In the genomic region with DNA sequence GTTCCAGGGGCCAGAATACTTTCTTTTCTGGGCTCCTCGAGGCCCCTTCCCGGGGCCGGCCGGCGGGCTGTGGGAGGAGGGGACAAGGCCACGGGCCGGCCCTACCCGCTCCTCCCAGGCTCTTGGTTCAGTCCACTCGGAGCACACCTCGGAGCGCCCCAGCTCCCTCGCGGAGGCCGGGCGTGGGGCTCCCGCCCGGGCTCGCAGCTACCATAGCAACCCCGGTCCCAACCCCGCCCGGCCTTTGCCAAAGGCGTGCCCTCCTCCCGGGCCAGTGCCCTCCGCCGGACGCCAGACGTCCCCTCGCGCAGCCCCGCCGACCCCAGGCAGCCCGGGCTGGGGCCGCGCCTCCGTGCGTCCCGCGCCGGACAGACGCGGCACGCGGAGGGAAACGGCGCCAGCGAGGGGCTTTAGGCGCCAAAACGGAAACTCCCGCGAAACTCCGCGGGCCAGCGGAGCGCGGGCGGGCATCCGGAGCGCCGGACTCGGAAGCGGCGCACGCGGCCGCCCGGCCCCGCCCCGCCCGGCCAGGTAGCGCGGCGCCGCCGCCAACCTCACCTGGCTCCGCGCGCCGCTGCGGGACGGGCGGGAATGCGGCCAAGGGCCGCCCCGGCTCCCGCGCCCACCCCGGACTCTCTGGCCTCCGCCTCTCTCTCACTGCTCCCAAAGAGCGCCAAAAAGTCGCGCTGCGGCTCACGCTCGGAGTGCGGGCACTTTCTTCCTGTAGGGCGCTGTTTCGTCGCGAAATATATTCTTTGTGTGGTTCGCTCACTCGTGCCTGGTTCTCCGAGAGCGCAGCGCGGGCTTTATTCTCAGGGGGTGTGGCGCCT, we compare ENCODE assay signal across 8 cellular contexts. TPM values are rescaled to one million over a fixed set of nuclear protein-coding genes. Genes with fewer than 3 reads are reported as not detected.
DNase-seq lines count a peak whose midpoint lies in the region; ATAC-seq and TF ChIP-seq lines count a peak whose summit lies in the region.

No MANE protein-coding gene starts in this region.

- TF ChIP-seq CTCF in CD14-positive monocyte (IDR thresholded peaks at IDR 0.05) (no peak), fibroblast of pulmonary artery (IDR thresholded peaks at IDR 0.05; ENCODE audit: low read length, missing control alignments) (no peak), thyroid gland (IDR thresholded peaks at IDR 0.05) (no peak)

- peaks cover 0 to 13% (median 7%) of the 10 kb centered on the region in 7 donors for H3K9me3 Mint-ChIP-seq in CD14-positive monocyte
- H3K9me3 Mint-ChIP-seq in activated T-cell treated with anti-CD3 and anti-CD28 coated beads, Interleukin-2, amount 50 U/mL, for 72 hours = no peaks in the 10 kb centered on the region
- H3K9me3 Mint-ChIP-seq in naive thymus-derived CD8-positive, alpha-beta T cell = no peaks in the 10 kb centered on the region

- peak overlapping the region; percentile 89 to 90 for H3K4me3 Mint-ChIP-seq in CD14-positive monocyte
- H3K4me3 Mint-ChIP-seq in activated T-cell treated with anti-CD3 and anti-CD28 coated beads, Interleukin-2, amount 50 U/mL, for 72 hours = peak overlapping the region; percentile 93 to 100
- peak overlapping the region; percentile 94 to 98 (median 95) for H3K4me3 Mint-ChIP-seq in naive thymus-derived CD8-positive, alpha-beta T cell

- H3K9me3 ChIP-seq in thyroid gland = no peaks in the 10 kb centered on the region

- no peaks in the 10 kb centered on the region for H3K4me1 ChIP-seq in thyroid gland

- DNase-seq in CD14-positive monocyte (ENCODE audit: low spot score) (no peak), NOMO-1 (lab: John Stamatoyannopoulos, UW; ENCODE audit: unreplicated experiment in 2 of 2) (peak; percentile 48 to 66), fibroblast of pulmonary artery (ENCODE audit: low read depth) (peak; percentile 46), thyroid gland (peak; percentile 75 to 76)
- peak; percentile 56 to 59 for DNase-seq in activated T-cell treated with anti-CD3 and anti-CD28 coated beads, Interleukin-2, amount 50 U/mL, for 72 hours
- peak; percentile 28 to 77 (median 46) for DNase-seq in naive thymus-derived CD8-positive, alpha-beta T cell

- no peaks in the 10 kb centered on the region for H3K27me3 ChIP-seq in thyroid gland

- H3K36me3 Mint-ChIP-seq in CD14-positive monocyte = no peaks in the 10 kb centered on the region
- H3K36me3 Mint-ChIP-seq in activated T-cell treated with anti-CD3 and anti-CD28 coated beads, Interleukin-2, amount 50 U/mL, for 72 hours (ENCODE audit: insufficient read depth in 2 of 2) = peaks cover 0 to 4% of the 10 kb centered on the region in 2 donors
- H3K36me3 Mint-ChIP-seq in naive thymus-derived CD8-positive, alpha-beta T cell = no peaks in the 10 kb centered on the region

- H3K27ac ChIP-seq in thyroid gland = peak overlapping the region; percentile 63 to 82 (median 76)

- 0% methylated on average over 13 of the region's 106 CpGs; no CpG with 5 or more reads in 1 of the 2 donors for WGBS in thyroid gland, 2 donors

- peak overlapping the region; percentile 64 for H3K4me3 ChIP-seq in fibroblast of pulmonary artery (replicated peaks; ENCODE audit: low read depth, low read length)
- peak overlapping the region in 2 of 3 donors; percentile 44 to 51 for H3K4me3 ChIP-seq in thyroid gland (replicated peaks in 1 of 3)

- intact Hi-C loops in CD14-positive monocyte (cut with micrococcal nuclease) (loop anchor here (10.0 kb wide), 1 partner anchor 275 kb away; a partner anchor contains a TSS), thyroid gland (cut with DNase I) (no loop called here)

- peaks cover 0 to 7% (median 0%) of the 10 kb centered on the region in 3 donors for H3K27me3 Mint-ChIP-seq in CD14-positive monocyte (ENCODE audit: low read depth in 3 of 3)
- peaks cover 33% of the 10 kb centered on the region for H3K27me3 Mint-ChIP-seq in activated T-cell treated with anti-CD3 and anti-CD28 coated beads, Interleukin-2, amount 50 U/mL, for 72 hours (ENCODE audit: low read depth)
- no peaks in the 10 kb centered on the region for H3K27me3 Mint-ChIP-seq in naive thymus-derived CD8-positive, alpha-beta T cell

- no peaks in the 10 kb centered on the region for H3K36me3 ChIP-seq in thyroid gland

- H3K4me1 Mint-ChIP-seq in CD14-positive monocyte = peaks cover 44% of the 10 kb centered on the region
- H3K4me1 Mint-ChIP-seq in activated T-cell treated with anti-CD3 and anti-CD28 coated beads, Interleukin-2, amount 50 U/mL, for 72 hours (ENCODE audit: low read depth) = peaks cover 20% of the 10 kb centered on the region
- H3K4me1 Mint-ChIP-seq in naive thymus-derived CD8-positive, alpha-beta T cell = peaks cover 11 to 56% (median 38%) of the 10 kb centered on the region in 4 donors

- POLR2A ChIA-PET in naive thymus-derived CD8-positive, alpha-beta T cell (lab: Charles Lee) = interaction anchor here (1.0 to 1.4 kb wide), 2 partner anchors 9 to 11 kb away, joined by 4 to 8 read pairs; no protein-coding TSS in a partner anchor

- peak in 1 of 2 donors; percentile 20 for TF ChIP-seq POLR2A in thyroid gland (IDR thresholded peaks at IDR 0.05)

- H3K27ac Mint-ChIP-seq in CD14-positive monocyte = peak overlapping the region; percentile 89 to 95 (median 93)
- H3K27ac Mint-ChIP-seq in activated T-cell treated with anti-CD3 and anti-CD28 coated beads, Interleukin-2, amount 50 U/mL, for 72 hours = peak overlapping the region; percentile 87
- peak overlapping the region; percentile 48 to 98 (median 96) for H3K27ac Mint-ChIP-seq in naive thymus-derived CD8-positive, alpha-beta T cell

- peak; percentile 51 for ATAC-seq in GM19328 (IDR thresholded peaks at IDR 0.05; ENCODE audit: unreplicated experiment)
- ATAC-seq in HG03354 (IDR thresholded peaks at IDR 0.05; ENCODE audit: poor library complexity, severe bottlenecking, unreplicated experiment) = peak; percentile 66
- peak; percentile 77 to 79 for ATAC-seq in activated T-cell treated with anti-CD3 and anti-CD28 coated beads, Interleukin-2, amount 50 U/mL, for 72 hours (replicated peaks in 1 of 2)
- peak; percentile 56 to 61 for ATAC-seq in naive thymus-derived CD8-positive, alpha-beta T cell

RNA-seq across cellular contexts. Expression of a gene that starts 0.6 kb away (rescaled TPM):
- polyA plus RNA-seq in CD14-positive monocyte = 10 to 100 TPM; 22.4 to 32.8 TPM
- total RNA-seq in activated T-cell treated with anti-CD3 and anti-CD28 coated beads, Interleukin-2, amount 50 U/mL, for 72 hours = 10 to 100 TPM; 15.7 to 18.6 TPM
- 10 to 100 TPM; 27.0 to 27.5 TPM for total RNA-seq in naive thymus-derived CD8-positive, alpha-beta T cell
- polyA plus RNA-seq in naive thymus-derived CD8-positive, alpha-beta T cell = 10 to 100 TPM; 28.1 to 43.2 (median 33.7) TPM
- 10 to 100 TPM; 11.7 to 29.6 (median 19.5) TPM for total RNA-seq in thyroid gland
